ENCODE assay signal across 20 cellular contexts in the genomic region with DNA sequence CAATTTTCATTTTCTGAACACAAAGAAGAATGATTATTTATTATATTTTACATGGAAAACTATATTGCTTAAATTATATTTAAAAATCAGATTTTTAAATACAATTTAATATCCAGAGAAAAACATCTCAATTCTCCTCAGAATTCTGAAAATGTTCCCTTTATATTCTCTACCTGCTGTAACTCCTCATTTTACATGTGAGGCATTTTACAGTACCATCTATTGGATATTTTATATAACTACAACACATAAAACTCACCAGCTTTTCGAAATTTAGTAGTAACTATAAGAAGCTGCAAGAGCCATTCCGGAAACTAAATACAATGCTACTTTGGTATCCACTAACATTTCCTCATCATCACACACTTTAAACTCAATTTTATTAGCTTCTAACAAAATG.
DNase-seq lines count a peak whose midpoint lies in the region; ATAC-seq and TF ChIP-seq lines count a peak whose summit lies in the region.
"Had no signal": no experiment of that assay in that cellular context is flagged by ENCODE, and none has a peak within 500 bp of the region (broad histone marks: within the 10 kb centered on the region; RNA-seq: fewer than 3 reads in every experiment).

No MANE protein-coding gene starts in this region.

- TF ChIP-seq CTCF in 22Rv1 (IDR thresholded peaks at IDR 0.05) (peak; percentile 13), cardiac fibroblast (IDR thresholded peaks at IDR 0.05; ENCODE audit: low read depth, low read length) (no peak), coronary artery (IDR thresholded peaks at IDR 0.05) (no peak)

- intact Hi-C loops in sciatic nerve (cut with DNase I) = no loop called here

- no peak for ATAC-seq in sciatic nerve
- ATAC-seq in GM18519 (IDR thresholded peaks at IDR 0.05; ENCODE audit: low FRiP score, unreplicated experiment) = no peak
- ATAC-seq: CD8-positive, alpha-beta T cell; stimulated activated naive CD8-positive, alpha-beta T cell treated with anti-CD3 and anti-CD28 coated beads, Interleukin-15, amount 100 ng/mL, for 72 hours had no signal

- DNase-seq in ELR (ENCODE audit: low read depth) (peak; percentile 41), OCI-M1 (lab: John Stamatoyannopoulos, UW) (peak; percentile 25), cardiac fibroblast (ENCODE audit: low read depth in 2 of 2) (peak; percentile 1 to 5), sciatic nerve (ENCODE audit: low spot score) (no peak), HPDE6-E6E7 (ENCODE audit: extremely low spot score) (no peak), coronary artery (ENCODE audit: low spot score) (no peak)
- DNase-seq: activated CD4-positive, alpha-beta T cell treated with anti-CD3 and anti-CD28 coated beads, Interleukin-2, amount 10 ng/mL, durations not matched to agents 24 days and 14 days; CD8-positive, alpha-beta T cell; endodermal cell; head of caudate nucleus; immature natural killer cell; NCI-H1436; NCI-H226; spleen; stimulated activated CD4-positive, alpha-beta T cell treated with anti-CD3 and anti-CD28 coated beads, Interleukin-4, amount 100 ng/mL, for 24 hours; stimulated activated naive CD8-positive, alpha-beta T cell treated with anti-CD3 and anti-CD28 coated beads, Interleukin-15, amount 100 ng/mL, for 72 hours had no signal

- no peak overlapping the region for H3K27ac ChIP-seq in 22Rv1
- H3K27ac ChIP-seq in coronary artery = no peak overlapping the region
- H3K27ac ChIP-seq: neutrophil, spleen had no signal

- H3K4me3 ChIP-seq in cardiac fibroblast (replicated peaks in 1 of 2; ENCODE audit: low read depth in 2 of 2, low read length in 2 of 2) (no peak overlapping the region), coronary artery (no peak overlapping the region)
- H3K4me3 ChIP-seq: lung, spleen had no signal

Comparison
In these comparisons a context has a peak if more than half of its experiments do, and no peak if none do; other contexts are left out.
1. DNase-seq: peak in ELR (single experiment), OCI-M1 (single experiment) and cardiac fibroblast (2 of 2); none in sciatic nerve (single experiment), HPDE6-E6E7 (single experiment) and coronary artery (single experiment).